9 cellular contexts compared by ENCODE assay signal in genomic region chr12:8084351-8084750, GRCh38. TPM values are rescaled to one million over a fixed set of nuclear protein-coding genes. Genes with fewer than 3 reads are reported as not detected.
A peak's percentile ranks its signal among the peaks of the same experiment; 100 is the strongest.
DNase-seq lines count a peak whose midpoint lies in the region; ATAC-seq and TF ChIP-seq lines count a peak whose summit lies in the region.
"Not testable (repeated sequence)": the region's sequence is repeated elsewhere in the genome, so short reads cannot be mapped to it uniquely, and the experiment has no call there.
"Had no signal": no experiment of that assay in that cellular context is flagged by ENCODE, and none has a peak within 500 bp of the region (broad histone marks: within the 10 kb centered on the region; RNA-seq: fewer than 3 reads in every experiment).

No MANE protein-coding gene starts in this region.

- not testable (repeated sequence) for H3K9me2 ChIP-seq in OCI-LY7 (ENCODE audit: insufficient read depth, low read length)

- peak overlapping the region; percentile 28 for H3K4me3 Mint-ChIP-seq in Caco-2 (ENCODE audit: unreplicated experiment)
- peak overlapping the region; percentile 98 for H3K4me3 Mint-ChIP-seq in activated T-helper 2 cell treated with anti-CD3 and anti-CD28 coated beads, Interferon-gamma antibody, Interleukin-2, Interleukin-4, amounts not matched to agents 10 μg/mL and 5 μg/mL and 100 μg/mL, durations not matched to agents 14 hours and 24 hours and 36 hours (ENCODE audit: low read depth)
- peak overlapping the region; percentile 93 for H3K4me3 Mint-ChIP-seq in central memory CD8-positive, alpha-beta T cell
- peak overlapping the region; percentile 70 to 99 (median 94) for H3K4me3 Mint-ChIP-seq in naive thymus-derived CD4-positive, alpha-beta T cell

- H3K4me2 ChIP-seq in OCI-LY7 (ENCODE audit: low read length), result peak overlapping the region; percentile 82

- H3K4me1 Mint-ChIP-seq in Caco-2 (ENCODE audit: low read depth, unreplicated experiment), result not testable (repeated sequence)
- peaks cover 47% of the 10 kb centered on the region for H3K4me1 Mint-ChIP-seq in activated T-helper 2 cell treated with anti-CD3 and anti-CD28 coated beads, Interferon-gamma antibody, Interleukin-2, Interleukin-4, amounts not matched to agents 10 μg/mL and 5 μg/mL and 100 μg/mL, durations not matched to agents 14 hours and 24 hours and 36 hours (ENCODE audit: low read depth)
- peaks cover 61% of the 10 kb centered on the region for H3K4me1 Mint-ChIP-seq in central memory CD8-positive, alpha-beta T cell
- H3K4me1 Mint-ChIP-seq in naive thymus-derived CD4-positive, alpha-beta T cell, result peaks cover 47 to 93% (median 67%) of the 10 kb centered on the region in 7 donors

- H4K20me1 ChIP-seq in OCI-LY7 (ENCODE audit: insufficient read depth, low read length), result not testable (repeated sequence)

- intact Hi-C loops in Caco-2 (cut with micrococcal nuclease; ENCODE audit: unreplicated experiment), result not testable (repeated sequence)
- intact Hi-C loops in OCI-LY7 (cut with micrococcal nuclease; ENCODE audit: unreplicated experiment), result loop anchor here (5.0 to 10.0 kb wide), 2 partner anchors 160 to 892 kb away; no protein-coding TSS in a partner anchor
- intact Hi-C loops in activated T-helper 2 cell treated with anti-CD3 and anti-CD28 coated beads, Interferon-gamma antibody, Interleukin-2, Interleukin-4, amounts not matched to agents 10 μg/mL and 5 μg/mL and 100 μg/mL, durations not matched to agents 14 hours and 24 hours and 36 hours (cut with micrococcal nuclease), result loop anchor here (5.0 to 10.0 kb wide), 2 partner anchors 147 to 160 kb away; partner anchors contain the start of gene SLC2A3
- intact Hi-C loops in naive thymus-derived CD4-positive, alpha-beta T cell (cut with micrococcal nuclease), result loop anchor here (5.0 to 10.0 kb wide), 2 partner anchors 897 to 1400 kb away; partner anchors contain the start of genes PEX5 (in 1 of the 2) and ZNF384 (in 1 of the 2)

- BruUV-seq in Caco-2 (replicated peaks; lab: Mats Ljungman, UMichigan); OCI-LY7 (replicated peaks; lab: Mats Ljungman, UMichigan): not testable (repeated sequence)

- DNase-seq in Caco-2; OCI-LY7 (ENCODE audit: low spot score); activated T-helper 2 cell treated with anti-CD3 and anti-CD28 coated beads, Interferon-gamma antibody, Interleukin-2, Interleukin-4, amounts not matched to agents 10 μg/mL and 5 μg/mL and 100 μg/mL, durations not matched to agents 14 hours and 24 hours and 36 hours (ENCODE audit: low spot score); central memory CD8-positive, alpha-beta T cell (ENCODE audit: low spot score in 2 of 2); naive thymus-derived CD4-positive, alpha-beta T cell: not testable (repeated sequence)
- DNase-seq in activated CD4-positive, alpha-beta T cell treated with anti-CD3 and anti-CD28 coated beads, Interleukin-2, amount 50 U/mL, for 48 hours, result peak; percentile 35 to 49
- DNase-seq in stimulated activated CD4-positive, alpha-beta T cell treated with anti-CD3 and anti-CD28 coated beads, Interleukin-12 subunit alpha, Interleukin-12 subunit beta, amount 100 ng/mL, for 48 hours (ENCODE audit: low read depth in 2 of 3, low spot score in 1 of 3), result peak in 2 of 3 donors; percentile 15 to 16
- DNase-seq in stimulated activated naive CD4-positive, alpha-beta T cell treated with Interleukin-2 at 50 U/mL for 16 hours (lab: John Stamatoyannopoulos, UW), result peak; percentile 8

- H3K4me3 ChIP-seq in Caco-2 (ENCODE audit: low read depth, low read length); OCI-LY7 (ENCODE audit: low read depth, low read length, poor library complexity, severe bottlenecking); naive thymus-derived CD4-positive, alpha-beta T cell (ENCODE audit: low read length): not testable (repeated sequence)

- CTCF ChIA-PET in Caco-2 (lab: Charles Lee), result interaction anchor here (0.6 kb wide), 1 partner anchor 39 kb away, joined by 3 read pairs; no protein-coding TSS in a partner anchor
- CTCF ChIA-PET in OCI-LY7 (lab: Charles Lee; ENCODE audit: unreplicated experiment), result not testable (repeated sequence)
- CTCF ChIA-PET in naive thymus-derived CD4-positive, alpha-beta T cell (lab: Charles Lee), result interaction anchor here (0.6 kb wide), 1 partner anchor 223 kb away, joined by 3 read pairs; no protein-coding TSS in a partner anchor

- not testable (repeated sequence) for H3K27me3 ChIP-seq in Caco-2 (replicated peaks; ENCODE audit: control insufficient read depth, insufficient read depth, low read length); naive thymus-derived CD4-positive, alpha-beta T cell (ENCODE audit: control insufficient read depth in 2 of 2, insufficient read depth in 2 of 2, low read length in 2 of 2)

- not testable (repeated sequence) for H3K27me3 Mint-ChIP-seq in Caco-2 (ENCODE audit: insufficient read depth, unreplicated experiment); activated T-helper 2 cell treated with anti-CD3 and anti-CD28 coated beads, Interferon-gamma antibody, Interleukin-2, Interleukin-4, amounts not matched to agents 10 μg/mL and 5 μg/mL and 100 μg/mL, durations not matched to agents 14 hours and 24 hours and 36 hours (ENCODE audit: low read depth); central memory CD8-positive, alpha-beta T cell; naive thymus-derived CD4-positive, alpha-beta T cell

- POLR2A ChIA-PET in Caco-2 (lab: Charles Lee); OCI-LY7 (lab: Charles Lee): not testable (repeated sequence)
- POLR2A ChIA-PET in naive thymus-derived CD4-positive, alpha-beta T cell (lab: Charles Lee), result interaction anchor here (0.6 to 1.5 kb wide), 3 partner anchors 28 to 57 kb away, joined by 3 to 5 read pairs (median 4); no protein-coding TSS in a partner anchor

- TF ChIP-seq CTCF in Caco-2 (IDR thresholded peaks at IDR 0.05; ENCODE audit: insufficient read depth in 1 of 2, low read depth in 1 of 2, low read length in 1 of 2, severe bottlenecking in 1 of 2, unreplicated experiment in 1 of 2); OCI-LY7 (conservative IDR thresholded peaks at IDR 0.05; ENCODE audit: low read length): not testable (repeated sequence)

- H3K27ac Mint-ChIP-seq in Caco-2 (ENCODE audit: unreplicated experiment), result not testable (repeated sequence)
- peak overlapping the region; percentile 99 for H3K27ac Mint-ChIP-seq in activated T-helper 2 cell treated with anti-CD3 and anti-CD28 coated beads, Interferon-gamma antibody, Interleukin-2, Interleukin-4, amounts not matched to agents 10 μg/mL and 5 μg/mL and 100 μg/mL, durations not matched to agents 14 hours and 24 hours and 36 hours
- H3K27ac Mint-ChIP-seq in central memory CD8-positive, alpha-beta T cell (ENCODE audit: low read depth), result peak overlapping the region; percentile 99
- H3K27ac Mint-ChIP-seq in naive thymus-derived CD4-positive, alpha-beta T cell, result peak overlapping the region; percentile 72 to 100 (median 93)

- ATAC-seq in central memory CD8-positive, alpha-beta T cell (replicated peaks; ENCODE audit: extremely low read depth, poor library complexity, severe bottlenecking); naive thymus-derived CD4-positive, alpha-beta T cell: not testable (repeated sequence)

- peaks cover 18% of the 10 kb centered on the region for H3K36me3 Mint-ChIP-seq in Caco-2 (ENCODE audit: insufficient read depth, unreplicated experiment)
- H3K36me3 Mint-ChIP-seq in activated T-helper 2 cell treated with anti-CD3 and anti-CD28 coated beads, Interferon-gamma antibody, Interleukin-2, Interleukin-4, amounts not matched to agents 10 μg/mL and 5 μg/mL and 100 μg/mL, durations not matched to agents 14 hours and 24 hours and 36 hours (ENCODE audit: low read depth), result peaks cover 22% of the 10 kb centered on the region
- H3K36me3 Mint-ChIP-seq in central memory CD8-positive, alpha-beta T cell (ENCODE audit: insufficient read depth), result peaks cover 22% of the 10 kb centered on the region
- H3K36me3 Mint-ChIP-seq in naive thymus-derived CD4-positive, alpha-beta T cell, result peaks cover 3 to 21% (median 4%) of the 10 kb centered on the region in 5 donors

- H3K36me3 ChIP-seq in Caco-2 (ENCODE audit: control insufficient read depth, insufficient read depth, low read length); naive thymus-derived CD4-positive, alpha-beta T cell (ENCODE audit: control insufficient read depth in 2 of 3, insufficient read depth in 3 of 3, low read length in 3 of 3): not testable (repeated sequence)
- peaks cover 32% of the 10 kb centered on the region for H3K36me3 ChIP-seq in OCI-LY7 (ENCODE audit: insufficient read depth, low read length)

- not testable (repeated sequence) for H3K27ac ChIP-seq in OCI-LY7 (ENCODE audit: low read depth, low read length, poor library complexity, severe bottlenecking)
- H3K27ac ChIP-seq in naive thymus-derived CD4-positive, alpha-beta T cell (ENCODE audit: low read depth, low read length), result peak overlapping the region; percentile 94

- H3K79me2 ChIP-seq in OCI-LY7 (ENCODE audit: insufficient read depth, low read depth, low read length), result peaks cover 79% of the 10 kb centered on the region

- H3K9me3 ChIP-seq in Caco-2; OCI-LY7 (ENCODE audit: low read length); naive thymus-derived CD4-positive, alpha-beta T cell (ENCODE audit: control insufficient read depth in 2 of 3, low read length in 3 of 3): not testable (repeated sequence)

- not testable (repeated sequence) for H2AFZ ChIP-seq in OCI-LY7 (ENCODE audit: low read length)

- not testable (repeated sequence) for H3K4me1 ChIP-seq in Caco-2
- peaks cover 40% of the 10 kb centered on the region for H3K4me1 ChIP-seq in OCI-LY7 (ENCODE audit: insufficient read depth, low read length, poor library complexity, severe bottlenecking)
- peaks cover 46 to 60% of the 10 kb centered on the region in 2 donors for H3K4me1 ChIP-seq in naive thymus-derived CD4-positive, alpha-beta T cell (ENCODE audit: control insufficient read depth in 2 of 2, insufficient read depth in 2 of 2, low read length in 2 of 2)

- not testable (repeated sequence) for H3K9me3 Mint-ChIP-seq in Caco-2 (ENCODE audit: unreplicated experiment); activated T-helper 2 cell treated with anti-CD3 and anti-CD28 coated beads, Interferon-gamma antibody, Interleukin-2, Interleukin-4, amounts not matched to agents 10 μg/mL and 5 μg/mL and 100 μg/mL, durations not matched to agents 14 hours and 24 hours and 36 hours; central memory CD8-positive, alpha-beta T cell; naive thymus-derived CD4-positive, alpha-beta T cell

RNA-seq across cellular contexts. Expression of gene NECAP1, which starts 2.3 kb away (rescaled TPM):
- total RNA-seq in Caco-2 (2022) (49.1 and 50.1 TPM in 2 replicates), OCI-LY7 (2022) (27.1 and 29.0 TPM in 2 replicates)
- total RNA-seq in OCI-LY7 (2014; rRNA removed; shearing (Covaris generic)), result 34.7 and 35.6 TPM in 2 replicates
- 25.7 and 27.9 TPM in 2 replicates for total RNA-seq in activated T-helper 2 cell treated with anti-CD3 and anti-CD28 coated beads, Interferon-gamma antibody, Interleukin-2, Interleukin-4, amounts not matched to agents 10 μg/mL and 5 μg/mL and 100 μg/mL, durations not matched to agents 14 hours and 24 hours and 36 hours
- total RNA-seq in naive thymus-derived CD4-positive, alpha-beta T cell, result 10 to 100 TPM; 41.8 to 92.0 (median 56.7) TPM
- 10 to 100 TPM; 22.5 to 23.9 TPM for polyA plus RNA-seq in naive thymus-derived CD4-positive, alpha-beta T cell

RNA-seq across cellular contexts. Expression of gene C3AR1, which starts 18.2 kb away (rescaled TPM):
- total RNA-seq in Caco-2 (2022), result not detected in 2 replicates
- total RNA-seq in OCI-LY7 (2014; rRNA removed; shearing (Covaris generic)), result not detected in 2 replicates
- total RNA-seq in OCI-LY7 (2022), result not detected in 2 replicates
- 0.50 and 0.62 TPM in 2 replicates for total RNA-seq in activated T-helper 2 cell treated with anti-CD3 and anti-CD28 coated beads, Interferon-gamma antibody, Interleukin-2, Interleukin-4, amounts not matched to agents 10 μg/mL and 5 μg/mL and 100 μg/mL, durations not matched to agents 14 hours and 24 hours and 36 hours
- 10 to 100 TPM in 1 of 5 experiments, 1 to 10 TPM in 3, under 1 TPM in 1; 0.66 to 12.7 (median 3.0) TPM for total RNA-seq in naive thymus-derived CD4-positive, alpha-beta T cell
- under 1 TPM; 0.54 to 0.62 TPM for polyA plus RNA-seq in naive thymus-derived CD4-positive, alpha-beta T cell

RNA-seq across cellular contexts. Expression of gene CLEC4A, which starts 39.1 kb away (rescaled TPM):
- total RNA-seq in Caco-2 (2022), result 0.32 and 0.70 TPM in 2 replicates
- 0.50 and 2.4 TPM in 2 replicates for total RNA-seq in OCI-LY7 (2014; rRNA removed; shearing (Covaris generic))
- 0.41 and 0.99 TPM in 2 replicates for total RNA-seq in OCI-LY7 (2022)
- 0.94 TPM in 1 of 2 replicates, not detected in the other for total RNA-seq in activated T-helper 2 cell treated with anti-CD3 and anti-CD28 coated beads, Interferon-gamma antibody, Interleukin-2, Interleukin-4, amounts not matched to agents 10 μg/mL and 5 μg/mL and 100 μg/mL, durations not matched to agents 14 hours and 24 hours and 36 hours
- total RNA-seq in naive thymus-derived CD4-positive, alpha-beta T cell, result 10 to 100 TPM in 1 of 5 experiments, 1 to 10 TPM in 2, under 1 TPM in 2; 0.30 to 25.8 (median 1.3) TPM
- polyA plus RNA-seq in naive thymus-derived CD4-positive, alpha-beta T cell, result 1 to 10 TPM in 1 of 2 donors, under 1 TPM in 1; 0.59 to 2.1 TPM
- total RNA-seq: left ventricle myocardium superior had no signal

RNA-seq across cellular contexts. Expression of gene FOXJ2, which starts 51.8 kb away (rescaled TPM):
- total RNA-seq in Caco-2 (2022) (18.7 and 19.4 TPM in 2 replicates), OCI-LY7 (2022) (9.3 and 9.9 TPM in 2 replicates)
- total RNA-seq in OCI-LY7 (2014; rRNA removed; shearing (Covaris generic)), result 4.1 and 5.7 TPM in 2 replicates
- 16.5 and 16.8 TPM in 2 replicates for total RNA-seq in activated T-helper 2 cell treated with anti-CD3 and anti-CD28 coated beads, Interferon-gamma antibody, Interleukin-2, Interleukin-4, amounts not matched to agents 10 μg/mL and 5 μg/mL and 100 μg/mL, durations not matched to agents 14 hours and 24 hours and 36 hours
- 10 to 100 TPM; 19.8 to 30.2 (median 28.9) TPM for total RNA-seq in naive thymus-derived CD4-positive, alpha-beta T cell
- polyA plus RNA-seq in naive thymus-derived CD4-positive, alpha-beta T cell, result 10 to 100 TPM; 11.2 to 15.5 TPM

Comparison
In these comparisons a context has a peak if more than half of its experiments do, and no peak if none do; other contexts are left out.
1. H3K4me3 Mint-ChIP-seq: peak in every context shown above with its lines; median percentile 98 in activated T-helper 2 cell treated with anti-CD3 and anti-CD28 coated beads, Interferon-gamma antibody, Interleukin-2, Interleukin-4, amounts not matched to agents 10 μg/mL and 5 μg/mL and 100 μg/mL, durations not matched to agents 14 hours and 24 hours and 36 hours; 94 in naive thymus-derived CD4-positive, alpha-beta T cell; 93 in central memory CD8-positive, alpha-beta T cell; 28 in Caco-2.